ENCODE assay signal across 23 cellular contexts in genomic region chr2:54529935-54530334, GRCh38.
DNase-seq lines count a peak whose midpoint lies in the region; ATAC-seq and TF ChIP-seq lines count a peak whose summit lies in the region.
"Had no signal": no experiment of that assay in that cellular context is flagged by ENCODE, and none has a peak within 500 bp of the region (broad histone marks: within the 10 kb centered on the region; RNA-seq: fewer than 3 reads in every experiment).

No MANE protein-coding gene starts in this region.

- no peaks in the 10 kb centered on the region for H3K36me3 Mint-ChIP-seq in T-helper 2 cell treated with Interferon-gamma antibody and Interleukin-4, amounts not matched to agents 5 μg/mL and 100 μg/mL, for 36 hours (ENCODE audit: low read depth)

- peak overlapping the region; percentile 24 for H3K27ac Mint-ChIP-seq in T-helper 2 cell treated with Interferon-gamma antibody and Interleukin-4, amounts not matched to agents 5 μg/mL and 100 μg/mL, for 36 hours
- H3K27ac Mint-ChIP-seq: stimulated activated naive CD8-positive, alpha-beta T cell treated with anti-CD3 and anti-CD28 coated beads, Interleukin-15, amount 100 ng/mL, for 72 hours had no signal

- no peak for TF ChIP-seq CTCF in GM06990 (IDR thresholded peaks at IDR 0.05; ENCODE audit: insufficient read depth, low read length, poor library complexity, severe bottlenecking)

- H3K27me3 ChIP-seq in GM06990 (replicated peaks; ENCODE audit: control insufficient read depth, insufficient read depth, low read length), result no peaks in the 10 kb centered on the region
- H3K27me3 ChIP-seq: esophagus squamous epithelium, Peyer's patch, right atrium auricular region had no signal

- peak; percentile 45 for DNase-seq in GM06990 (ENCODE audit: extremely low read depth, insufficient read length)
- DNase-seq in T-helper 2 cell treated with Interferon-gamma antibody and Interleukin-4, amounts not matched to agents 5 μg/mL and 100 μg/mL, for 36 hours (ENCODE audit: low spot score), result no peak
- DNase-seq in NCI-H1092 (lab: John Stamatoyannopoulos, UW), result no peak
- DNase-seq in NCI-H226, result no peak
- no peak for DNase-seq in KBM-7
- DNase-seq: activated CD8-positive, alpha-beta memory T cell treated with anti-CD3 and anti-CD28 coated beads, Interleukin-2, amount 50 U/mL, for 4 hours; activated naive CD4-positive, alpha-beta T cell; anterior cingulate cortex; central memory CD4-positive, alpha-beta T cell; effector CD8-positive, alpha-beta T cell; esophagus squamous epithelium; glutamatergic neuron; GOT3; left ventricle myocardium superior; NCI-H2227 treated with DMSO at 0.1 percent for 48 hours; nucleus accumbens; Peyer's patch; stimulated activated naive CD8-positive, alpha-beta T cell treated with anti-CD3 and anti-CD28 coated beads, Interleukin-15, amount 100 ng/mL, for 72 hours had no signal

- in situ Hi-C loops in KBM-7 (cut with MboI; ENCODE audit: low pct_unique_long_range_greater_than_20kb, low sequenced_read_pairs), result no loop called here

- peaks cover 8% of the 10 kb centered on the region for H3K27me3 Mint-ChIP-seq in T-helper 2 cell treated with Interferon-gamma antibody and Interleukin-4, amounts not matched to agents 5 μg/mL and 100 μg/mL, for 36 hours (ENCODE audit: low read depth)
- H3K27me3 Mint-ChIP-seq: stimulated activated naive CD8-positive, alpha-beta T cell treated with anti-CD3 and anti-CD28 coated beads, Interleukin-15, amount 100 ng/mL, for 72 hours had no signal

- no peaks in the 10 kb centered on the region for H3K9me3 Mint-ChIP-seq in T-helper 2 cell treated with Interferon-gamma antibody and Interleukin-4, amounts not matched to agents 5 μg/mL and 100 μg/mL, for 36 hours
- H3K9me3 Mint-ChIP-seq: stimulated activated naive CD8-positive, alpha-beta T cell treated with anti-CD3 and anti-CD28 coated beads, Interleukin-15, amount 100 ng/mL, for 72 hours had no signal

- H3K4me1 Mint-ChIP-seq in T-helper 2 cell treated with Interferon-gamma antibody and Interleukin-4, amounts not matched to agents 5 μg/mL and 100 μg/mL, for 36 hours (ENCODE audit: low read depth), result peaks cover 28% of the 10 kb centered on the region

- H3K4me3 ChIP-seq in GM06990 (replicated peaks; ENCODE audit: low read depth, low read length), result no peak overlapping the region
- H3K4me3 ChIP-seq: esophagus squamous epithelium, Peyer's patch, right atrium auricular region had no signal

- no peaks in the 10 kb centered on the region for H3K36me3 ChIP-seq in GM06990 (ENCODE audit: control insufficient read depth, insufficient read depth, low read length)

- H3K4me3 Mint-ChIP-seq in T-helper 2 cell treated with Interferon-gamma antibody and Interleukin-4, amounts not matched to agents 5 μg/mL and 100 μg/mL, for 36 hours, result no peak overlapping the region
- H3K4me3 Mint-ChIP-seq: stimulated activated naive CD8-positive, alpha-beta T cell treated with anti-CD3 and anti-CD28 coated beads, Interleukin-15, amount 100 ng/mL, for 72 hours had no signal

- ATAC-seq in GM18907 (IDR thresholded peaks at IDR 0.05; ENCODE audit: unreplicated experiment) (peak; percentile 35), HG02884 (IDR thresholded peaks at IDR 0.05; ENCODE audit: unreplicated experiment) (peak; percentile 50), GM21526 (IDR thresholded peaks at IDR 0.05; ENCODE audit: low FRiP score, unreplicated experiment) (no peak)
- ATAC-seq: left ventricle myocardium superior; SK-N-SH treated with all-trans-retinoic acid at 6 μM for 48 hours; stimulated activated naive CD8-positive, alpha-beta T cell treated with anti-CD3 and anti-CD28 coated beads, Interleukin-15, amount 100 ng/mL, for 72 hours had no signal
